9 cellular contexts compared by ENCODE assay signal in genomic region chr11:12674936-12675696, GRCh38. TPM values are rescaled to one million over a fixed set of nuclear protein-coding genes. Genes with fewer than 3 reads are reported as not detected.
DNase-seq lines count a peak whose midpoint lies in the region; TF ChIP-seq lines count a peak whose summit lies in the region.
"Had no signal": no experiment of that assay in that cellular context is flagged by ENCODE, and none has a peak within 500 bp of the region (broad histone marks: within the 10 kb centered on the region; RNA-seq: fewer than 3 reads in every experiment).

No MANE protein-coding gene starts in this region.

- H3K27ac ChIP-seq in brain microvascular endothelial cell = peak overlapping the region; percentile 90
- H3K27ac ChIP-seq in skeletal muscle tissue (ENCODE audit: low read depth, low read length) = peak overlapping the region; percentile 94

- in situ Hi-C loops in brain microvascular endothelial cell (cut with HindIII; ENCODE audit: low pct_ligation_motif_present, low sequenced_read_pairs) = no loop called here

- H3K27me3 ChIP-seq in brain microvascular endothelial cell (replicated peaks) = no peaks in the 10 kb centered on the region
- no peaks in the 10 kb centered on the region for H3K27me3 ChIP-seq in skeletal muscle tissue (ENCODE audit: control insufficient read depth in 3 of 3, insufficient read depth in 3 of 3, low read length in 3 of 3)

- no peaks in the 10 kb centered on the region for H3K9me3 ChIP-seq in skeletal muscle tissue (ENCODE audit: control insufficient read depth in 3 of 3, low read length in 3 of 3)

- H3K4me3 ChIP-seq in brain microvascular endothelial cell (ENCODE audit: low read depth, low read length) (peak overlapping the region; percentile 57), skeletal muscle tissue (ENCODE audit: low read length in 3 of 3) (peak overlapping the region; percentile 69 to 78 (median 74))

- H3K4me1 ChIP-seq in skeletal muscle tissue (ENCODE audit: control insufficient read depth in 3 of 3, insufficient read depth in 3 of 3, low read length in 3 of 3) = peaks cover 30 to 41% (median 30%) of the 10 kb centered on the region in 3 donors

- H3K36me3 ChIP-seq in brain microvascular endothelial cell (replicated peaks) = peaks cover 2% of the 10 kb centered on the region
- H3K36me3 ChIP-seq in skeletal muscle tissue (ENCODE audit: control insufficient read depth in 3 of 3, insufficient read depth in 3 of 3, low read length in 3 of 3) = no peaks in the 10 kb centered on the region

- DNase-seq in NCI-H2081 (lab: John Stamatoyannopoulos, UW) (peak; percentile 32 to 36), NCI-H2081 treated with DMSO at 0.1 percent for 48 hours (lab: John Stamatoyannopoulos, UW) (no peak), NCI-H2196 (lab: John Stamatoyannopoulos, UW; ENCODE audit: unreplicated experiment) (peak; percentile 30), brain microvascular endothelial cell (no peak), iPS-NIHi11 (ENCODE audit: low spot score) (peak; percentile 33), cortex of kidney (lab: John Stamatoyannopoulos, UW) (no peak)
- DNase-seq in stimulated activated CD4-positive, alpha-beta T cell treated with anti-CD3 and anti-CD28 coated beads, Interleukin-4, amount 100 ng/mL, for 24 hours = no peak
- DNase-seq: DND-41 had no signal

- H3K9ac ChIP-seq in skeletal muscle tissue (ENCODE audit: low read depth in 1 of 3, low read length in 3 of 3) = peak overlapping the region; percentile 80 to 85 (median 82)

- no peak for TF ChIP-seq CTCF in brain microvascular endothelial cell (IDR thresholded peaks at IDR 0.05; ENCODE audit: low read depth, low read length, missing control alignments)

RNA-seq across cellular contexts. Expression of gene TEAD1, which starts 0.9 kb away (rescaled TPM):
- 55.3 TPM for total RNA-seq in skeletal muscle tissue

Comparison
In these comparisons a context has a peak if more than half of its experiments do, and no peak if none do; other contexts are left out.
1. DNase-seq: peak in NCI-H2081 (2 of 2), NCI-H2196 (single experiment) and iPS-NIHi11 (single experiment); none in NCI-H2081 treated with DMSO at 0.1 percent for 48 hours (single experiment), brain microvascular endothelial cell (single experiment), stimulated activated CD4-positive, alpha-beta T cell treated with anti-CD3 and anti-CD28 coated beads, Interleukin-4, amount 100 ng/mL, for 24 hours (single experiment) and cortex of kidney (single experiment).